8 cellular contexts compared by ENCODE assay signal in genomic region chr9:85192750-85193149, GRCh38.
"Had no signal": no experiment of that assay in that cellular context is flagged by ENCODE, and none has a peak within 500 bp of the region (broad histone marks: within the 10 kb centered on the region; RNA-seq: fewer than 3 reads in every experiment).

No MANE protein-coding gene starts in this region.

- H3K27ac ChIP-seq: HL-60 had no signal

- H3K36me3 Mint-ChIP-seq: IgD-negative memory B cell had no signal

- ATAC-seq: HepG2, K562 had no signal

- H3K4me3 Mint-ChIP-seq: IgD-negative memory B cell had no signal

- H3K27me3 Mint-ChIP-seq: IgD-negative memory B cell had no signal

- DNase-seq: IMR-90, KBM-7, KG1 had no signal

- H3K27ac Mint-ChIP-seq: IgD-negative memory B cell had no signal

- FAIRE-seq: HepG2, HTR-8/SVneo, K562 had no signal

- H3K4me3 ChIP-seq: K562 had no signal
